Comparison of ENCODE assay signal across 14 cellular contexts in the genomic region with DNA sequence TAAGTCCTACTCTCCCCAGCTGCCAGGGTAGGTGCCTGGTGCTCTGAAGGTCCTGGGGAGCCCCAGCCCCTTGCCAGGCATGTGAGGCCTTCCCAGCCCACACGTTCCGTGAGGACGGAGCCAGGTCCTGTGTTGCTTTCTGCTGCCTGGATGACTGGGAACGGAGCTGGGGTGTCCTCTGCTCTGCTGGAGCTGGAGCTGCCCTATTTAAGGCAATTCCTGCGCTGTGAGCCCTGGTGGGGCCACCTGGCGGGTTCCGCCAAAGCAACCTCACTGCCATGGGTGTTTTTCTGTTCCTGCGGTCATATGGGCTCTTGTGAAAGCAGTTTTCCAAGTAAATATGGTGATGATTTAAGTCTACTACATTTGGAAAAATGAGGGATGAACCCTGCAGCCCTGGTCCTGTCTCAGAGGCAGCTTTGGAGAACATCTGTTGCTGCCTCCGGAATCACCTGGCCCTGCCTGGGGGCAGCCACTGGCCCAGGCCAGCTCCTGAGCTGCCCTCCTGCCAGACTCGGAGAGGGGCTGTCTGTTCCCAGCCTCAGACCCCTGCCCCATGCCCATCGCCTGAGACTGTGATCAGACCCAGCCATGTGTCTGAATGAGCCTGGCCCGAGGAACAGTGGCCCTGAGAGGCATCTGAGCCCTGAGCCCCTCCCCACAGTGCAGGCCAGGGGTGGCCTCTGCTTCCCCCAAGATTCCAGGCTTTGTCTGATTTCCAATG. TPM values are rescaled to one million over a fixed set of nuclear protein-coding genes. Genes with fewer than 3 reads are reported as not detected.
DNase-seq lines count a peak whose midpoint lies in the region; ATAC-seq, FAIRE-seq and TF ChIP-seq lines count a peak whose summit lies in the region.
"Had no signal": no experiment of that assay in that cellular context is flagged by ENCODE, and none has a peak within 500 bp of the region (broad histone marks: within the 10 kb centered on the region; RNA-seq: fewer than 3 reads in every experiment).

No MANE protein-coding gene starts in this region.

- H3K9me3 ChIP-seq in RWPE2 (ENCODE audit: severe bottlenecking) (no peaks in the 10 kb centered on the region), HepG2 (ENCODE audit: low read length) (no peaks in the 10 kb centered on the region), stomach (no peaks in the 10 kb centered on the region), testis (no peaks in the 10 kb centered on the region)

- no peak overlapping the region for H3K9ac ChIP-seq in HepG2 (ENCODE audit: insufficient read depth, low read depth, low read length)

- TF ChIP-seq POLR2A in HepG2 (IDR thresholded peaks at IDR 0.05; ENCODE audit: insufficient read depth in 1 of 2, low read depth in 2 of 2, low read length in 2 of 2): no peak
- no peak for TF ChIP-seq POLR2A in stomach (IDR thresholded peaks at IDR 0.05)
- TF ChIP-seq POLR2A in testis (IDR thresholded peaks at IDR 0.05): no peak

- H4K20me1 ChIP-seq in HepG2 (ENCODE audit: insufficient read depth, low read length): peaks cover 27% of the 10 kb centered on the region; the same call in 1 of the 2 replicates

- FAIRE-seq in HepG2 (lab: Jason Lieb, UNC): no peak
- FAIRE-seq: A204.1, endometrium had no signal

- no TSS peak for BruUV-seq in HepG2 (replicated peaks; lab: Mats Ljungman, UMichigan)

- no peak overlapping the region for H3K27ac Mint-ChIP-seq in activated CD8-positive, alpha-beta T cell treated with anti-CD3 and anti-CD28 coated beads for 36 hours
- H3K27ac Mint-ChIP-seq in activated CD8-positive, alpha-beta T cell treated with anti-CD3 and anti-CD28 coated beads, Interleukin-2, amount 10 ng/mL, durations not matched to agents 7 days and 5 days: no peak overlapping the region
- no peak overlapping the region for H3K27ac Mint-ChIP-seq in WTC11

- 47% methylated on average over 7 of the region's 12 CpGs for WGBS in HepG2 (ENCODE audit: low lambda C conversion rate)
- 83 to 93% (median 91%) methylated on average over 11 to 12 of the region's 12 CpGs for WGBS in stomach, 5 donors
- 82 to 83% methylated on average over 9 to 12 of the region's 12 CpGs for WGBS in testis, 2 donors

- intact Hi-C loops in activated CD8-positive, alpha-beta T cell treated with anti-CD3 and anti-CD28 coated beads for 36 hours (cut with micrococcal nuclease): no loop called here
- intact Hi-C loops in HepG2 (cut with micrococcal nuclease; ENCODE audit: unreplicated experiment): no loop called here
- intact Hi-C loops in stomach (cut with DNase I; ENCODE audit: low total_unique reads): no loop called here
- intact Hi-C loops in testis (cut with DNase I; ENCODE audit: low total_unique reads): no loop called here

- no peaks in the 10 kb centered on the region for H3K36me3 Mint-ChIP-seq in activated CD8-positive, alpha-beta T cell treated with anti-CD3 and anti-CD28 coated beads for 36 hours (ENCODE audit: low read depth)
- no peaks in the 10 kb centered on the region for H3K36me3 Mint-ChIP-seq in activated CD8-positive, alpha-beta T cell treated with anti-CD3 and anti-CD28 coated beads, Interleukin-2, amount 10 ng/mL, durations not matched to agents 7 days and 5 days (ENCODE audit: low read depth)
- no peaks in the 10 kb centered on the region for H3K36me3 Mint-ChIP-seq in WTC11

- H3K27me3 ChIP-seq in RWPE2 (ENCODE audit: insufficient read depth, poor library complexity, severe bottlenecking): peaks cover 13% of the 10 kb centered on the region
- peaks cover 22 to 74% of the 10 kb centered on the region in 2 experiments for H3K27me3 ChIP-seq in HepG2 (ENCODE audit: control insufficient read depth in 1 of 2, insufficient read depth in 2 of 2, low read length in 2 of 2)
- peaks cover 0 to 55% (median 23%) of the 10 kb centered on the region in 3 donors for H3K27me3 ChIP-seq in stomach
- no peaks in the 10 kb centered on the region for H3K27me3 ChIP-seq in testis

- no peaks in the 10 kb centered on the region for H3K9me3 Mint-ChIP-seq in activated CD8-positive, alpha-beta T cell treated with anti-CD3 and anti-CD28 coated beads for 36 hours
- no peaks in the 10 kb centered on the region for H3K9me3 Mint-ChIP-seq in activated CD8-positive, alpha-beta T cell treated with anti-CD3 and anti-CD28 coated beads, Interleukin-2, amount 10 ng/mL, durations not matched to agents 7 days and 5 days (ENCODE audit: insufficient read depth)
- H3K9me3 Mint-ChIP-seq in WTC11: no peaks in the 10 kb centered on the region

- POLR2A ChIA-PET in activated CD8-positive, alpha-beta T cell treated with anti-CD3 and anti-CD28 coated beads for 36 hours (lab: Charles Lee): no interaction called here
- POLR2A ChIA-PET in activated CD8-positive, alpha-beta T cell treated with anti-CD3 and anti-CD28 coated beads, Interleukin-2, amount 10 ng/mL, durations not matched to agents 7 days and 5 days (lab: Charles Lee): no interaction called here
- POLR2A ChIA-PET in HepG2 (lab: Yijun Ruan, JAX): interaction anchor here (1.3 kb wide), 1 partner anchor 302 kb away, joined by 4 read pairs; a partner anchor contains a TSS
- POLR2A ChIA-PET in WTC11 (lab: Charles Lee): no interaction called here

- peak overlapping the region; percentile 22 for H3K27ac ChIP-seq in RWPE2 (ENCODE audit: poor library complexity, severe bottlenecking)
- H3K27ac ChIP-seq in HepG2 (ENCODE audit: extremely low read length, insufficient read depth, low read length): no peak overlapping the region
- peak overlapping the region in 3 of 5 donors; percentile 50 to 66 (median 60) for H3K27ac ChIP-seq in stomach
- H3K27ac ChIP-seq in testis: no peak overlapping the region

- no peak overlapping the region for H2AFZ ChIP-seq in HepG2 (ENCODE audit: low read length)

- DNase-seq in activated CD8-positive, alpha-beta T cell treated with anti-CD3 and anti-CD28 coated beads for 36 hours: peak; percentile 2
- no peak for DNase-seq in activated CD8-positive, alpha-beta T cell treated with anti-CD3 and anti-CD28 coated beads, Interleukin-2, amount 10 ng/mL, durations not matched to agents 7 days and 5 days
- DNase-seq in RWPE2 (ENCODE audit: low spot score): peak; percentile 49
- no peak for DNase-seq in HepG2 (ENCODE audit: low spot score)
- DNase-seq in stomach: no peak
- no peak for DNase-seq in WTC11 (ENCODE audit: low spot score)
- DNase-seq in testis: no peak
- DNase-seq: activated CD4-positive, alpha-beta T cell treated with anti-CD3 and anti-CD28 coated beads for 1 hour; DMS 273 treated with DMSO at 0.1 percent for 48 hours; hippocampal formation; NCI-H1436 had no signal

- no peak for TF ChIP-seq RAD21 in HepG2 (CRISPR knock-in tag; IDR thresholded peaks at IDR 0.05)

- no peak for TF ChIP-seq CTCF in activated CD8-positive, alpha-beta T cell treated with anti-CD3 and anti-CD28 coated beads for 36 hours (IDR thresholded peaks at IDR 0.05)
- TF ChIP-seq CTCF in RWPE2 (IDR thresholded peaks at IDR 0.05; ENCODE audit: poor library complexity, severe bottlenecking) (no peak), HepG2 (CRISPR knock-in tag; IDR thresholded peaks at IDR 0.05) (no peak), stomach (IDR thresholded peaks at IDR 0.05) (no peak), WTC11 (IDR thresholded peaks at IDR 0.05) (no peak), testis (IDR thresholded peaks at IDR 0.05) (no peak)

- in situ Hi-C loops in HepG2 (cut with HindIII; ENCODE audit: extremely low pct_ligation_motif_present, low pct_unique_long_range_greater_than_20kb): no loop called here

- no peak overlapping the region for H3K4me3 Mint-ChIP-seq in activated CD8-positive, alpha-beta T cell treated with anti-CD3 and anti-CD28 coated beads for 36 hours
- H3K4me3 Mint-ChIP-seq in activated CD8-positive, alpha-beta T cell treated with anti-CD3 and anti-CD28 coated beads, Interleukin-2, amount 10 ng/mL, durations not matched to agents 7 days and 5 days: no peak overlapping the region
- no peak overlapping the region for H3K4me3 Mint-ChIP-seq in WTC11

- peaks cover 5% of the 10 kb centered on the region for H3K4me1 Mint-ChIP-seq in activated CD8-positive, alpha-beta T cell treated with anti-CD3 and anti-CD28 coated beads for 36 hours (ENCODE audit: low read depth)
- peaks cover 2% of the 10 kb centered on the region for H3K4me1 Mint-ChIP-seq in activated CD8-positive, alpha-beta T cell treated with anti-CD3 and anti-CD28 coated beads, Interleukin-2, amount 10 ng/mL, durations not matched to agents 7 days and 5 days (ENCODE audit: low read depth)
- H3K4me1 Mint-ChIP-seq in WTC11: 0 out of 2 replicates have a peak, but pooled peaks cover 3% of the 10 kb centered on the region

- H3K4me2 ChIP-seq in HepG2 (ENCODE audit: low read depth, low read length): peak overlapping the region; percentile 33

- CTCF ChIA-PET in activated CD8-positive, alpha-beta T cell treated with anti-CD3 and anti-CD28 coated beads for 36 hours (lab: Charles Lee): no interaction called here
- CTCF ChIA-PET in activated CD8-positive, alpha-beta T cell treated with anti-CD3 and anti-CD28 coated beads, Interleukin-2, amount 10 ng/mL, durations not matched to agents 7 days and 5 days (lab: Charles Lee): no interaction called here
- CTCF ChIA-PET in HepG2 (lab: Yijun Ruan, JAX; ENCODE audit: low intra/inter-chr PET ratio, low total read pairs): no interaction called here
- CTCF ChIA-PET in WTC11 (lab: Charles Lee): interaction anchor here (0.7 kb wide), 1 partner anchor 48 kb away, joined by 4 read pairs; no protein-coding TSS in a partner anchor

- H3K4me1 ChIP-seq in RWPE2 (ENCODE audit: insufficient read depth, poor library complexity, severe bottlenecking) (peaks cover 27% of the 10 kb centered on the region), HepG2 (ENCODE audit: insufficient read depth, low read length) (peaks cover 39% of the 10 kb centered on the region), stomach (peaks cover 48 to 80% (median 69%) of the 10 kb centered on the region in 4 donors), testis (peaks cover 12% of the 10 kb centered on the region)

- no peaks in the 10 kb centered on the region for H3K79me2 ChIP-seq in HepG2 (ENCODE audit: insufficient read depth, low read length)

- H3K36me3 ChIP-seq in RWPE2 (ENCODE audit: low read depth) (no peaks in the 10 kb centered on the region), HepG2 (replicated peaks in 1 of 2; ENCODE audit: control insufficient read depth in 1 of 2, insufficient read depth in 2 of 2, low read length in 2 of 2) (no peaks in the 10 kb centered on the region), stomach (no peaks in the 10 kb centered on the region), testis (ENCODE audit: low read depth, missing control alignments) (no peaks in the 10 kb centered on the region)

- TF ChIP-seq EP300 in HepG2 (IDR thresholded peaks at IDR 0.05; ENCODE audit: low read depth in 2 of 2, low read length in 2 of 2): no peak
- TF ChIP-seq EP300 in HepG2 (CRISPR knock-in tag; IDR thresholded peaks at IDR 0.05; ENCODE audit: borderline replicate concordance): no peak
- no peak for TF ChIP-seq EP300 in stomach (IDR thresholded peaks at IDR 0.05)

- no peak for ATAC-seq in activated CD8-positive, alpha-beta T cell treated with anti-CD3 and anti-CD28 coated beads for 36 hours
- no peak for ATAC-seq in activated CD8-positive, alpha-beta T cell treated with anti-CD3 and anti-CD28 coated beads, Interleukin-2, amount 10 ng/mL, durations not matched to agents 7 days and 5 days
- ATAC-seq in RWPE2 (ENCODE audit: low read depth) (no peak), HepG2 (no peak), GM19455 (IDR thresholded peaks at IDR 0.05; ENCODE audit: unreplicated experiment) (no peak), WTC11 (no peak)

- H3K4me3 ChIP-seq in RWPE2 (ENCODE audit: severe bottlenecking) (no peak overlapping the region), HepG2 (replicated peaks in 1 of 3; ENCODE audit: insufficient read depth in 1 of 3, low read depth in 2 of 3, low read length in 3 of 3) (no peak overlapping the region), stomach (no peak overlapping the region), testis (no peak overlapping the region)

- H3K27me3 Mint-ChIP-seq in activated CD8-positive, alpha-beta T cell treated with anti-CD3 and anti-CD28 coated beads for 36 hours: peaks cover 33% of the 10 kb centered on the region
- H3K27me3 Mint-ChIP-seq in activated CD8-positive, alpha-beta T cell treated with anti-CD3 and anti-CD28 coated beads, Interleukin-2, amount 10 ng/mL, durations not matched to agents 7 days and 5 days (ENCODE audit: low read depth): peaks cover 9% of the 10 kb centered on the region
- H3K27me3 Mint-ChIP-seq in WTC11 (ENCODE audit: low read depth): peaks cover 10% of the 10 kb centered on the region

RNA-seq across cellular contexts. Expression of a gene that starts 33.2 kb away (rescaled TPM):
- 10 to 100 TPM; 16.2 to 18.0 TPM for total RNA-seq in activated CD8-positive, alpha-beta T cell treated with anti-CD3 and anti-CD28 coated beads for 36 hours
- total RNA-seq in activated CD8-positive, alpha-beta T cell treated with anti-CD3 and anti-CD28 coated beads, Interleukin-2, amount 10 ng/mL, durations not matched to agents 7 days and 5 days: 10 to 100 TPM in 1 of 2 experiments, 1 to 10 TPM in 1; 8.1 to 10.1 TPM
- total RNA-seq in HepG2 (2016; rRNA removed; fragmentation: Illumina TruSeq; extraction: Trizol): 12.3 and 19.1 TPM in 2 replicates
- total RNA-seq in HepG2 (2016; cell fraction: cytosol; rRNA removed; fragmentation: Illumina TruSeq; extraction: Trizol; ENCODE audit: low read depth): 8.9 and 9.3 TPM in 2 replicates
- 11.5 and 17.5 TPM in 2 replicates for total RNA-seq in HepG2 (2016; cell fraction: insoluble cytoplasmic fraction; rRNA removed; fragmentation: Illumina TruSeq; extraction: Trizol)
- total RNA-seq in HepG2 (2016; cell fraction: membrane; rRNA removed; fragmentation: Illumina TruSeq; extraction: Trizol): 31.8 and 32.6 TPM in 2 replicates
- total RNA-seq in HepG2 (2016; cell fraction: nucleus; rRNA removed; fragmentation: Illumina TruSeq; extraction: Trizol): 13.0 and 15.9 TPM in 2 replicates
- 30.6 and 35.5 TPM in 2 replicates for polyA plus RNA-seq in HepG2 (2011; rRNA removed)
- 37.2 and 49.4 TPM in 2 replicates for polyA plus RNA-seq in HepG2 (2011; cell fraction: cytosol; rRNA removed)
- 122 and 143 TPM in 2 replicates for polyA plus RNA-seq in HepG2 (2011; cell fraction: nucleus; rRNA removed)
- 21.8 and 31.9 TPM in 2 replicates for polyA plus RNA-seq in HepG2 (2012)
- polyA plus RNA-seq in HepG2 (2016; cell fraction: cytosol; fragmentation: Illumina TruSeq; extraction: Trizol; ENCODE audit: low read depth): 15.2 and 15.4 TPM in 2 replicates
- polyA plus RNA-seq in HepG2 (2016; cell fraction: insoluble cytoplasmic fraction; fragmentation: Illumina TruSeq; extraction: Trizol; ENCODE audit: low read depth): 18.1 and 23.1 TPM in 2 replicates
- polyA plus RNA-seq in HepG2 (2016; cell fraction: membrane; fragmentation: Illumina TruSeq; extraction: Trizol; ENCODE audit: low read depth): 38.4 and 44.6 TPM in 2 replicates
- 33.6 and 40.0 TPM in 2 replicates for polyA plus RNA-seq in HepG2 (2016; cell fraction: nucleus; fragmentation: Illumina TruSeq; extraction: Trizol; ENCODE audit: insufficient read depth, low read depth)
- polyA minus RNA-seq in HepG2 (2011; rRNA and poly(A)+ RNA removed; ENCODE audit: low replicate concordance): 74.3 and 145 TPM in 2 replicates
- polyA minus RNA-seq in HepG2 (2011; cell fraction: cytosol; rRNA and poly(A)+ RNA removed): 22.8 and 26.5 TPM in 2 replicates
- 19.9 and 23.2 TPM in 2 replicates for polyA minus RNA-seq in HepG2 (2011; cell fraction: nucleus; rRNA and poly(A)+ RNA removed)
- 10 to 100 TPM in 3 of 5 donors, 1 to 10 TPM in 2; 3.5 to 42.7 (median 19.6) TPM for total RNA-seq in stomach
- 10 to 100 TPM in 1 of 3 donors, 1 to 10 TPM in 2; 5.8 to 10.3 (median 9.2) TPM for polyA plus RNA-seq in stomach
- total RNA-seq in WTC11 (2021): 25.9 to 30.6 TPM (median 27.3 TPM) in 3 replicates
- 10 to 100 TPM; 13.7 to 25.6 TPM for total RNA-seq in testis
- 14.4 TPM for polyA plus RNA-seq in testis (ENCODE audit: insufficient read depth, low read depth, low replicate concordance)

RNA-seq across cellular contexts. Expression of a gene that starts 51.4 kb away (rescaled TPM):
- under 1 TPM in 1 of 2 experiments, not detected in 1; 0.27 TPM for total RNA-seq in activated CD8-positive, alpha-beta T cell treated with anti-CD3 and anti-CD28 coated beads for 36 hours
- total RNA-seq in activated CD8-positive, alpha-beta T cell treated with anti-CD3 and anti-CD28 coated beads, Interleukin-2, amount 10 ng/mL, durations not matched to agents 7 days and 5 days: under 1 TPM in 1 of 2 experiments, not detected in 1; 0.45 TPM
- total RNA-seq in HepG2 (2016; rRNA removed; fragmentation: Illumina TruSeq; extraction: Trizol) (7.2 and 22.9 TPM in 2 replicates), stomach (1 to 10 TPM in 2 of 5 donors, under 1 TPM in 1, not detected in 2; 0.18 to 5.8 (median 3.5) TPM), WTC11 (2021) (0.14 to 0.85 TPM (median 0.25 TPM) in 3 replicates), testis (1 to 10 TPM in 1 of 2 donors, under 1 TPM in 1; 0.99 to 2.0 TPM)
- 1.1 and 1.9 TPM in 2 replicates for total RNA-seq in HepG2 (2016; cell fraction: cytosol; rRNA removed; fragmentation: Illumina TruSeq; extraction: Trizol; ENCODE audit: low read depth)
- 6.6 and 22.7 TPM in 2 replicates for total RNA-seq in HepG2 (2016; cell fraction: insoluble cytoplasmic fraction; rRNA removed; fragmentation: Illumina TruSeq; extraction: Trizol)
- 4.2 and 4.6 TPM in 2 replicates for total RNA-seq in HepG2 (2016; cell fraction: membrane; rRNA removed; fragmentation: Illumina TruSeq; extraction: Trizol)
- 23.8 and 28.9 TPM in 2 replicates for total RNA-seq in HepG2 (2016; cell fraction: nucleus; rRNA removed; fragmentation: Illumina TruSeq; extraction: Trizol)
- polyA plus RNA-seq in HepG2 (2011; rRNA removed) (5.4 and 8.4 TPM in 2 replicates), stomach (1 to 10 TPM in 1 of 3 donors, under 1 TPM in 1, not detected in 1; 0.68 to 8.9 TPM), testis (ENCODE audit: insufficient read depth, low read depth, low replicate concordance) (0.51 TPM)
- 7.7 and 10.8 TPM in 2 replicates for polyA plus RNA-seq in HepG2 (2011; cell fraction: cytosol; rRNA removed)
- polyA plus RNA-seq in HepG2 (2011; cell fraction: nucleus; rRNA removed): 30.6 and 45.2 TPM in 2 replicates
- 5.1 and 7.0 TPM in 2 replicates for polyA plus RNA-seq in HepG2 (2012)
- 1.2 and 1.5 TPM in 2 replicates for polyA plus RNA-seq in HepG2 (2016; cell fraction: cytosol; fragmentation: Illumina TruSeq; extraction: Trizol; ENCODE audit: low read depth)
- polyA plus RNA-seq in HepG2 (2016; cell fraction: insoluble cytoplasmic fraction; fragmentation: Illumina TruSeq; extraction: Trizol; ENCODE audit: low read depth): 4.5 and 6.1 TPM in 2 replicates
- 1.6 and 2.2 TPM in 2 replicates for polyA plus RNA-seq in HepG2 (2016; cell fraction: membrane; fragmentation: Illumina TruSeq; extraction: Trizol; ENCODE audit: low read depth)
- polyA plus RNA-seq in HepG2 (2016; cell fraction: nucleus; fragmentation: Illumina TruSeq; extraction: Trizol; ENCODE audit: insufficient read depth, low read depth): 25.4 and 27.0 TPM in 2 replicates
- 0.40 and 58.6 TPM in 2 replicates for polyA minus RNA-seq in HepG2 (2011; rRNA and poly(A)+ RNA removed; ENCODE audit: low replicate concordance)
- 13.4 and 13.6 TPM in 2 replicates for polyA minus RNA-seq in HepG2 (2011; cell fraction: cytosol; rRNA and poly(A)+ RNA removed)
- 37.7 and 40.7 TPM in 2 replicates for polyA minus RNA-seq in HepG2 (2011; cell fraction: nucleus; rRNA and poly(A)+ RNA removed)

RNA-seq across cellular contexts. Expression of a gene that starts 57.8 kb away (rescaled TPM):
- total RNA-seq in activated CD8-positive, alpha-beta T cell treated with anti-CD3 and anti-CD28 coated beads for 36 hours: 1 to 10 TPM; 4.8 to 5.4 TPM
- 10 to 100 TPM; 19.0 to 20.9 TPM for total RNA-seq in activated CD8-positive, alpha-beta T cell treated with anti-CD3 and anti-CD28 coated beads, Interleukin-2, amount 10 ng/mL, durations not matched to agents 7 days and 5 days
- total RNA-seq in HepG2 (2016; rRNA removed; fragmentation: Illumina TruSeq; extraction: Trizol) (0.32 and 1.0 TPM in 2 replicates), stomach (100 to 1,000 TPM in 1 of 5 donors, 10 to 100 TPM in 3, 1 to 10 TPM in 1; 8.8 to 278 (median 92.4) TPM), WTC11 (2021) (8.5 to 9.7 TPM (median 8.7 TPM) in 3 replicates), testis (10 to 100 TPM; 35.7 to 39.4 TPM)
- not detected in 2 replicates for total RNA-seq in HepG2 (2016; cell fraction: cytosol; rRNA removed; fragmentation: Illumina TruSeq; extraction: Trizol; ENCODE audit: low read depth)
- 0.84 TPM in 1 of 2 replicates, not detected in the other for total RNA-seq in HepG2 (2016; cell fraction: insoluble cytoplasmic fraction; rRNA removed; fragmentation: Illumina TruSeq; extraction: Trizol)
- 0.24 and 0.53 TPM in 2 replicates for total RNA-seq in HepG2 (2016; cell fraction: membrane; rRNA removed; fragmentation: Illumina TruSeq; extraction: Trizol)
- total RNA-seq in HepG2 (2016; cell fraction: nucleus; rRNA removed; fragmentation: Illumina TruSeq; extraction: Trizol): 0.75 and 2.8 TPM in 2 replicates
- polyA plus RNA-seq in HepG2 (2011; rRNA removed) (0.77 and 1.5 TPM in 2 replicates), stomach (10 to 100 TPM; 10.8 to 21.9 (median 15.4) TPM), testis (ENCODE audit: insufficient read depth, low read depth, low replicate concordance) (8.9 TPM)
- 0.24 and 0.27 TPM in 2 replicates for polyA plus RNA-seq in HepG2 (2011; cell fraction: cytosol; rRNA removed)
- polyA plus RNA-seq in HepG2 (2011; cell fraction: nucleus; rRNA removed): 34.5 and 42.6 TPM in 2 replicates
- polyA plus RNA-seq in HepG2 (2012): 1.0 and 2.7 TPM in 2 replicates
- 0.19 and 0.29 TPM in 2 replicates for polyA plus RNA-seq in HepG2 (2016; cell fraction: cytosol; fragmentation: Illumina TruSeq; extraction: Trizol; ENCODE audit: low read depth)
- not detected in 2 replicates for polyA plus RNA-seq in HepG2 (2016; cell fraction: insoluble cytoplasmic fraction; fragmentation: Illumina TruSeq; extraction: Trizol; ENCODE audit: low read depth)
- 0.19 and 0.30 TPM in 2 replicates for polyA plus RNA-seq in HepG2 (2016; cell fraction: membrane; fragmentation: Illumina TruSeq; extraction: Trizol; ENCODE audit: low read depth)
- polyA plus RNA-seq in HepG2 (2016; cell fraction: nucleus; fragmentation: Illumina TruSeq; extraction: Trizol; ENCODE audit: insufficient read depth, low read depth): 2.2 and 4.7 TPM in 2 replicates
- polyA minus RNA-seq in HepG2 (2011; rRNA and poly(A)+ RNA removed; ENCODE audit: low replicate concordance): 1.4 and 1.8 TPM in 2 replicates
- 0.69 TPM in 1 of 2 replicates, not detected in the other for polyA minus RNA-seq in HepG2 (2011; cell fraction: cytosol; rRNA and poly(A)+ RNA removed)
- polyA minus RNA-seq in HepG2 (2011; cell fraction: nucleus; rRNA and poly(A)+ RNA removed): 3.5 and 4.0 TPM in 2 replicates

Comparison
In these comparisons a context has a peak if more than half of its experiments do, and no peak if none do; other contexts are left out.
1. DNase-seq: peak in activated CD8-positive, alpha-beta T cell treated with anti-CD3 and anti-CD28 coated beads for 36 hours (single experiment) and RWPE2 (single experiment); none in activated CD8-positive, alpha-beta T cell treated with anti-CD3 and anti-CD28 coated beads, Interleukin-2, amount 10 ng/mL, durations not matched to agents 7 days and 5 days (single experiment), HepG2 (single experiment), stomach (single experiment), WTC11 (single experiment) and testis (single experiment).
2. H3K27ac ChIP-seq: peak in RWPE2 (single experiment) and stomach (3 of 5); none in HepG2 (single experiment) and testis (0 of 2).